ENCODE assay signal across 31 cellular contexts in the genomic region with DNA sequence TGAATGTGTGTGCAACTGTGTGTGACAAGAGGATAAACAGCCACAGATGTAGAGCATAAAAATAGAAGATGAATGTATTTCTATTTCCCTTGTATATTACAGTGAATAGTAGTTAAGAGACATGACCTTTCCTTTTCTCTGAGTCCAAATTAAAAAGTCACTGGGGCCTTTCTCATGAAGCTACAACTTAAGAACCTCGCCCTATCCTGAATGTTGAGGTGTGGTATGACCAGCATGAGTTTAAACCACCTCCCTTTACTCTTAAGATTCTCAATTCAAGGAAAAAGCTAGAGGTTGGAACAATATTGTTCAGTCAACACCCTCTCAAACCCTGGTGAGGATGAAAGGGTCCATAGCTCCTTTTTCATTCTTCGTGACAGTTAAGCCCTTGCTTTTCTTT.
"Had no signal": no experiment of that assay in that cellular context is flagged by ENCODE, and none has a peak within 500 bp of the region (broad histone marks: within the 10 kb centered on the region; RNA-seq: fewer than 3 reads in every experiment).

No MANE protein-coding gene starts in this region.

- ATAC-seq: activated CD4-positive, CD25-positive, alpha-beta regulatory T cell treated with anti-CD3 and anti-CD28 coated beads, Interleukin-2, amount 50 U/mL, for 24 hours; activated CD8-positive, alpha-beta memory T cell treated with anti-CD3 and anti-CD28 coated beads, Interleukin-2, amount 10 ng/mL, durations not matched to agents 7 days and 5 days; activated CD8-positive, alpha-beta T cell treated with anti-CD3 and anti-CD28 coated beads, Interleukin-2, amount 10 ng/mL, durations not matched to agents 7 days and 5 days; activated naive CD8-positive, alpha-beta T cell treated with anti-CD3 and anti-CD28 coated beads, Interleukin-2, amount 50 U/mL, for 24 hours; body of pancreas; effector memory CD8-positive, alpha-beta T cell; T-helper 17 cell had no signal

- H3K4me3 ChIP-seq: adrenal gland, body of pancreas, esophagus muscularis mucosa, gastroesophageal sphincter, heart right ventricle had no signal

- H3K36me3 ChIP-seq: adrenal gland, esophagus muscularis mucosa, gastroesophageal sphincter, heart right ventricle, WERI-Rb-1 had no signal

- H3K27ac ChIP-seq: adrenal gland, body of pancreas, esophagus muscularis mucosa, gastroesophageal sphincter, WERI-Rb-1 had no signal

- H3K4me1 ChIP-seq: adrenal gland, body of pancreas, esophagus muscularis mucosa, gastroesophageal sphincter had no signal

- DNase-seq: activated B cell treated with CpG ODN at 0.5 μM for 24 hours; activated CD4-positive, alpha-beta memory T cell treated with anti-CD3 and anti-CD28 coated beads for 36 hours; activated CD4-positive, alpha-beta T cell treated with anti-CD3 and anti-CD28 coated beads for 48 hours; activated CD4-positive, alpha-beta T cell treated with anti-CD3 and anti-CD28 coated beads, Interleukin-2, amount 50 U/mL, for 1 hour; activated CD8-positive, alpha-beta memory T cell treated with anti-CD3 and anti-CD28 coated beads, Interleukin-2, amount 10 ng/mL, durations not matched to agents 7 days and 5 days; activated CD8-positive, alpha-beta memory T cell treated with anti-CD3 and anti-CD28 coated beads, Interleukin-2, amount 50 U/mL, for 4 hours; activated CD8-positive, alpha-beta T cell treated with anti-CD3 and anti-CD28 coated beads, Interleukin-2, amount 10 ng/mL, durations not matched to agents 7 days and 5 days; activated effector memory CD4-positive, alpha-beta T cell treated with anti-CD3 and anti-CD28 coated beads, Interleukin-2, amount 50 U/mL, for 16 hours; activated naive CD4-positive, alpha-beta T cell treated with anti-CD3 and anti-CD28 coated beads for 36 hours; activated naive CD8-positive, alpha-beta T cell treated with anti-CD3 and anti-CD28 coated beads for 36 hours; activated naive CD8-positive, alpha-beta T cell treated with anti-CD3 and anti-CD28 coated beads, Interleukin-2, amount 50 U/mL, for 24 hours; activated T-cell treated with anti-CD3 and anti-CD28 coated beads, Interleukin-2, amount 50 U/mL, for 1 hour; activated T-cell treated with anti-CD3 and anti-CD28 coated beads, Interleukin-2, amount 50 U/mL, for 48 hours; adrenal gland; amygdala; aorta; caudate nucleus; cortex of kidney; effector CD4-positive, alpha-beta T cell; effector memory CD8-positive, alpha-beta T cell; erythroblast; foreskin melanocyte; T-helper 17 cell; T1000; WERI-Rb-1 had no signal

- H3K9me3 ChIP-seq: adrenal gland, body of pancreas, esophagus muscularis mucosa, gastroesophageal sphincter had no signal

- H3K27me3 ChIP-seq: adrenal gland, body of pancreas, esophagus muscularis mucosa, gastroesophageal sphincter, heart right ventricle had no signal

- FAIRE-seq: colon had no signal
